6 cellular contexts compared by ENCODE assay signal in the genomic region with DNA sequence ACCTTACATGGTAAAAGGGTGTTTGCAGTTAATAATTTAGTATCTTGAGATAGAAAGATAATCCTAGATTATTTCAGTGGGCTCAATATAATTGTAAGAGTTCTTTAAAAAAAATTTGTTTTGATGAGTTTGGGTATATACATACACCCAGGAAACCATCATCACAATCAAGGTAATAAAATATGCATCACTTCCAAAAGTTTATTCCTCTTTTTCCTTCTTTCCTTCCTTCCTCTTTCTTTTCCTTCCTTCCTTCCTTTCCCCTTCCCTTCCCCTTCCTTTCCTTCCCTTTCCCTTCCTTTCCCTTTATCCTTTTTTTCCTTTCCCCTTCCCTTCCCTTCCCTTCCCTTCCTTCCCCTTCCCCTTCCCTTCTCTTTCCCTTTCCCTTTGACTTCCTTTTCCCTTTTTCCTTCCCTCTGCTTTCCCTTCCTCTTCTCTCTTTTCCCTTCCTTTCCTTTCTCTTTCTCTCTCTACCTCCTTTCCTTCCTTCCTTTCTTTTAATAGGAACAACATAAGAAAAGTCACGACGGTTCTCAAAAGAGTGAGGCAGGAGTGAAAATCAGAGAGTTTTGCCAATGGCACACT.
"Had no signal": no experiment of that assay in that cellular context is flagged by ENCODE, and none has a peak within 500 bp of the region (broad histone marks: within the 10 kb centered on the region; RNA-seq: fewer than 3 reads in every experiment).

No MANE protein-coding gene starts in this region.

- H3K4me1 ChIP-seq: HAP-1 had no signal

- H3K36me3 Mint-ChIP-seq: IgD-negative memory B cell had no signal

- H3K27ac Mint-ChIP-seq: IgD-negative memory B cell had no signal

- ATAC-seq: HCT116 had no signal

- H3K4me3 Mint-ChIP-seq: IgD-negative memory B cell had no signal

- H3K4me3 ChIP-seq: HAP-1 had no signal

- H3K27me3 Mint-ChIP-seq: IgD-negative memory B cell had no signal

- H3K4me1 Mint-ChIP-seq: IgD-negative memory B cell had no signal

- H3K36me3 ChIP-seq: HAP-1 had no signal

- DNase-seq: GOT3, H7, KG1 had no signal
